Comparison of ENCODE assay signal across 10 cellular contexts in the genomic region with DNA sequence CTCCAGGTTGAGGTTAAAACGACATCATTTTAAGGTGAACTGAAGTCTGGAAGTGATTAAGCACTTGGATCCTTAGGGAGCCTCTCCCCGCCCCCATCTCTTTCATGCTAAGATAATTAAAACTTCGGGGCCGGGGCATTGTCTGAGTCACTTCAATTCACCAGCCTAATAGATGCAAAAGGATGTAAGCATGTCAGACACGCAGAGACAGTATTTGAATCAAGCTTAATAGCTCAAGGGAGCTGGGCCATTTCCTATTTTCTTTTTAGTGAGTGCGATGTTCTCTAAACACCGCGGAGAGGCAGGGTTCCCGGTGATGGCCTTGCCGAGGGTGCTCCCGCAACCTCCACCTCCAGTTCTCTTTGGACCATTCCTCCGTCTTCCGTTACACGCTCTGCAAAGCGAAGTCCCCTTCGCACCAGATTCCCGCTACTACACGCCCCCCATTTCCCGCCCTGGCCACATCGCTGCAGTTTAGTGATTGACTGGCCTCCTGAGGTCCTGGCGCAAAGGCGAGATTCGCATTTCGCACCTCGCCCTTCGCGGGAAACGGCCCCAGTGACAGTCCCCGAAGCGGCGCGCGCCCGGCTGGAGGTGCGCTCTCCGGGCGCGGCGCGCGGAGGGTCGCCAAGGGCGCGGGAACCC. TPM values are rescaled to one million over a fixed set of nuclear protein-coding genes. Genes with fewer than 3 reads are reported as not detected.
DNase-seq lines count a peak whose midpoint lies in the region; ATAC-seq, FAIRE-seq and TF ChIP-seq lines count a peak whose summit lies in the region.
"Had no signal": no experiment of that assay in that cellular context is flagged by ENCODE, and none has a peak within 500 bp of the region (broad histone marks: within the 10 kb centered on the region; RNA-seq: fewer than 3 reads in every experiment).

No MANE protein-coding gene starts in this region.

- no peak for TF ChIP-seq EP300 in gastroesophageal sphincter (IDR thresholded peaks at IDR 0.05)

- H3K27ac ChIP-seq in gastroesophageal sphincter, result no peak overlapping the region
- peak overlapping the region; percentile 51 to 90 (median 84) for H3K27ac ChIP-seq in spleen

- intact Hi-C loops in spleen (cut with DNase I; ENCODE audit: low total_unique reads), result no loop called here

- FAIRE-seq in GM18507 (lab: Jason Lieb, UNC), result peak; percentile 82

- TF ChIP-seq CTCF in gastroesophageal sphincter (IDR thresholded peaks at IDR 0.05) (no peak), spleen (IDR thresholded peaks at IDR 0.05 in 8 of 11, conservative IDR thresholded peaks at IDR 0.05 in 3 of 11) (peak in 1 of 11 experiments; percentile 8), BE2C (IDR thresholded peaks at IDR 0.05; ENCODE audit: low read depth, low read length) (no peak)

- H3K4me3 Mint-ChIP-seq in T-helper 17 cell, result peak overlapping the region; percentile 93

- H3K27me3 ChIP-seq in gastroesophageal sphincter (peaks cover 99% of the 10 kb centered on the region), spleen (replicated peaks in 1 of 7) (peaks cover 0 to 81% (median 41%) of the 10 kb centered on the region in 7 donors), BE2C (peaks cover 84% of the 10 kb centered on the region)

- peaks cover 33% of the 10 kb centered on the region for H3K4me1 Mint-ChIP-seq in T-helper 17 cell

- H3K4me1 ChIP-seq in gastroesophageal sphincter (peaks cover 0 to 34% (median 26%) of the 10 kb centered on the region in 3 donors), spleen (peaks cover 9 to 66% (median 45%) of the 10 kb centered on the region in 6 donors), BE2C (no peaks in the 10 kb centered on the region)

- no peak for TF ChIP-seq POLR2A in gastroesophageal sphincter (IDR thresholded peaks at IDR 0.05)
- TF ChIP-seq POLR2A in spleen (IDR thresholded peaks at IDR 0.05), result no peak

- peaks cover 6% of the 10 kb centered on the region for H3K9me3 ChIP-seq in T-helper 17 cell (ENCODE audit: control insufficient read depth, low read length, poor library complexity, severe bottlenecking)
- no peaks in the 10 kb centered on the region for H3K9me3 ChIP-seq in gastroesophageal sphincter
- no peaks in the 10 kb centered on the region for H3K9me3 ChIP-seq in spleen
- no peaks in the 10 kb centered on the region for H3K9me3 ChIP-seq in BE2C

- H3K36me3 Mint-ChIP-seq in T-helper 17 cell (ENCODE audit: low read depth), result peaks cover 3% of the 10 kb centered on the region

- peak overlapping the region; percentile 25 to 48 for H3K4me3 ChIP-seq in gastroesophageal sphincter
- H3K4me3 ChIP-seq in spleen, result peak overlapping the region; percentile 33 to 91 (median 67)
- no peak overlapping the region for H3K4me3 ChIP-seq in BE2C (ENCODE audit: low read depth, low read length)

- H3K27ac Mint-ChIP-seq in T-helper 17 cell, result no peak overlapping the region

- ATAC-seq in HG02588 (IDR thresholded peaks at IDR 0.05; ENCODE audit: unreplicated experiment) (peak; percentile 17), T-helper 17 cell (peak; percentile 41), gastroesophageal sphincter (no peak)
- ATAC-seq: Panc1 had no signal

- peaks cover 28% of the 10 kb centered on the region for H3K27me3 Mint-ChIP-seq in T-helper 17 cell

- DNase-seq in GM18507 (ENCODE audit: extremely low spot score, insufficient read length, low read depth) (no peak), T-helper 17 cell (no peak), spleen (no peak), BE2C (no peak), RKO (ENCODE audit: low spot score) (no peak), OCI-M1 (lab: John Stamatoyannopoulos, UW) (no peak)

- no peaks in the 10 kb centered on the region for H3K36me3 ChIP-seq in gastroesophageal sphincter
- H3K36me3 ChIP-seq in spleen, result peaks cover 0 to 19% (median 4%) of the 10 kb centered on the region in 6 donors
- no peaks in the 10 kb centered on the region for H3K36me3 ChIP-seq in BE2C

- 5% methylated on average over 15 of the region's 44 CpGs; no CpG with 5 or more reads in 1 of the 2 donors for whole genome bisulfite sequencing in gastroesophageal sphincter (ENCODE audit: low coverage in 1 of 2), 2 donors
- 1 to 2% (median 1%) methylated on average over 43 to 44 of the region's 44 CpGs for WGBS in spleen, 5 donors

RNA-seq across cellular contexts. Expression of a gene that starts 0.5 kb away (rescaled TPM):
- total RNA-seq in T-helper 17 cell (10 to 100 TPM; 16.6 to 32.8 TPM), gastroesophageal sphincter (1 to 10 TPM in 3 of 4 donors, under 1 TPM in 1; 0.89 to 7.4 (median 3.2) TPM), spleen (10 to 100 TPM; 39.2 to 91.3 (median 52.0) TPM)
- polyA plus RNA-seq in spleen, result 10 to 100 TPM in 2 of 3 donors, 1 to 10 TPM in 1; 8.7 to 11.9 (median 11.2) TPM
- not detected for polyA plus RNA-seq in BE2C (2012; ENCODE audit: insufficient read depth, insufficient read length, low read depth)
- total RNA-seq: myocyte had no signal

Comparison
In these comparisons a context has a peak if more than half of its experiments do, and no peak if none do; other contexts are left out.
1. H3K27ac ChIP-seq: peak in spleen (8 of 8); none in gastroesophageal sphincter (0 of 4).